8 cellular contexts compared by ENCODE assay signal in genomic region chr12:123232472-123232806, GRCh38. TPM values are rescaled to one million over a fixed set of nuclear protein-coding genes. Genes with fewer than 3 reads are reported as not detected.
A peak's percentile ranks its signal among the peaks of the same experiment; 100 is the strongest.
DNase-seq lines count a peak whose midpoint lies in the region; ATAC-seq and TF ChIP-seq lines count a peak whose summit lies in the region.

No MANE protein-coding gene starts in this region.

- WGBS in psoas muscle, 3 donors: 0 to 2% (median 0%) methylated on average over 15 of the region's 15 CpGs

- H3K27me3 ChIP-seq in HAP-1 (ENCODE audit: low read depth): no peaks in the 10 kb centered on the region
- no peaks in the 10 kb centered on the region for H3K27me3 ChIP-seq in psoas muscle (ENCODE audit: insufficient read depth in 3 of 3, low read length in 2 of 3)

- intact Hi-C loops in psoas muscle (cut with DNase I): loop anchor here (5.0 kb wide), 3 partner anchors 190 to 705 kb away; partner anchors contain the start of genes KNTC1 (in 1 of the 2), OGFOD2 (in 1 of the 2) and RSRC2 (in 1 of the 2)

- ATAC-seq in psoas muscle: peak; percentile 0 to 16 (median 1)
- ATAC-seq in GM21723 (IDR thresholded peaks at IDR 0.05; ENCODE audit: unreplicated experiment): no peak
- no peak for ATAC-seq in GM21390 (IDR thresholded peaks at IDR 0.05; ENCODE audit: unreplicated experiment)
- no peak for ATAC-seq in HG02938 (IDR thresholded peaks at IDR 0.05; ENCODE audit: unreplicated experiment)

- in situ Hi-C loops in HAP-1 (cut with MboI; ENCODE audit: low sequenced_read_pairs): no loop called here

- DNase-seq in HAP-1 (ENCODE audit: low spot score in 2 of 2): no peak
- DNase-seq in SW480 (ENCODE audit: low spot score): peak; percentile 38
- DNase-seq in foreskin fibroblast: no peak
- DNase-seq in psoas muscle: no peak
- DNase-seq in NCI-H1436 (lab: John Stamatoyannopoulos, UW): no peak

- H3K9me3 ChIP-seq in HAP-1: peaks cover under 1% of the 10 kb centered on the region; the same call in 1 of the 2 replicates
- H3K9me3 ChIP-seq in psoas muscle: no peaks in the 10 kb centered on the region

- H3K4me1 ChIP-seq in HAP-1 (peaks cover 27% of the 10 kb centered on the region), psoas muscle (peaks cover 35% of the 10 kb centered on the region)

- TF ChIP-seq CTCF in foreskin fibroblast (IDR thresholded peaks at IDR 0.05; ENCODE audit: low read depth, low read length) (no peak), psoas muscle (IDR thresholded peaks at IDR 0.05) (no peak)

- H3K27ac ChIP-seq in psoas muscle: peak overlapping the region; percentile 95

- H3K4me3 ChIP-seq in HAP-1 (peak overlapping the region; percentile 81), foreskin fibroblast (ENCODE audit: low read depth in 1 of 2, low read length in 2 of 2) (peak overlapping the region; percentile 90 to 92), psoas muscle (peak overlapping the region; percentile 100)

- H3K36me3 ChIP-seq in HAP-1 (replicated peaks) (peaks cover 14% of the 10 kb centered on the region), psoas muscle (ENCODE audit: insufficient read depth in 1 of 2, low read depth in 1 of 2) (peaks cover 0 to 22% of the 10 kb centered on the region in 2 donors)

RNA-seq across cellular contexts. Expression of gene MPHOSPH9, which starts 0.5 kb away (rescaled TPM):
- total RNA-seq in psoas muscle: 10 to 100 TPM in 3 of 4 donors, 1 to 10 TPM in 1; 8.7 to 14.4 (median 12.7) TPM
- polyA plus RNA-seq in psoas muscle: 1 to 10 TPM; 3.2 to 5.8 (median 3.2) TPM

RNA-seq across cellular contexts. Expression of gene MTRFR, which starts 0.8 kb away (rescaled TPM):
- total RNA-seq in psoas muscle: 1 to 10 TPM; 7.3 to 9.9 (median 8.6) TPM
- polyA plus RNA-seq in psoas muscle: 10 to 100 TPM in 1 of 3 donors, 1 to 10 TPM in 2; 6.4 to 10.9 (median 7.1) TPM

RNA-seq across cellular contexts. Expression of gene CDK2AP1, which starts 39.2 kb away (rescaled TPM):
- 10 to 100 TPM; 47.6 to 63.9 (median 55.1) TPM for total RNA-seq in psoas muscle
- polyA plus RNA-seq in psoas muscle: 100 to 1,000 TPM in 1 of 3 donors, 10 to 100 TPM in 2; 31.8 to 143 (median 67.3) TPM

Comparison
In these comparisons a context has a peak if more than half of its experiments do, and no peak if none do; other contexts are left out.
1. ATAC-seq: peak in psoas muscle (4 of 4); none in GM21723 (single experiment), GM21390 (single experiment) and HG02938 (single experiment).
2. Peak in every context shown above with its lines, with median percentiles within 50 percentile points of each other: H3K4me3 ChIP-seq.